In genomic region chr4:16029886-16030285, GRCh38 we compare ENCODE assay signal across 1 cellular context.
TF ChIP-seq lines count a peak whose summit lies in the region.

No MANE protein-coding gene starts in this region.

TF ChIP-seq in GM23338, 12 proteins besides CTCF, POLR2A, EP300 and RAD21:
- no peak for TF ChIP-seq ZNF114 (CRISPR knock-in tag; IDR thresholded peaks at IDR 0.05)
- no peak for TF ChIP-seq ZNF331 (CRISPR knock-in tag; IDR thresholded peaks at IDR 0.05; ENCODE audit: low read depth)
- TF ChIP-seq REST (IDR thresholded peaks at IDR 0.05; ENCODE audit: unreplicated experiment) = no peak
- TF ChIP-seq ETS1 (IDR thresholded peaks at IDR 0.05) = no peak
- no peak for TF ChIP-seq CREB1 (CRISPR knock-in tag; IDR thresholded peaks at IDR 0.05; ENCODE audit: low read depth)
- TF ChIP-seq POLR2AphosphoS5 (IDR thresholded peaks at IDR 0.05; ENCODE audit: low read depth) = no peak
- no peak for TF ChIP-seq NANOG (IDR thresholded peaks at IDR 0.05; ENCODE audit: borderline replicate concordance)
- TF ChIP-seq STAT1 (IDR thresholded peaks at IDR 0.05; ENCODE audit: unreplicated experiment) = no peak
- TF ChIP-seq EZH2 (IDR thresholded peaks at IDR 0.05; ENCODE audit: low read depth, unreplicated experiment) = no peak
- no peak for TF ChIP-seq EZH2phosphoT487 (IDR thresholded peaks at IDR 0.05; ENCODE audit: unreplicated experiment)
- TF ChIP-seq ZNF462 (CRISPR knock-in tag; IDR thresholded peaks at IDR 0.05) = no peak
- TF ChIP-seq JUNB (IDR thresholded peaks at IDR 0.05; ENCODE audit: unreplicated experiment) = no peak
